In genomic region chr20:48761914-48762313, GRCh38 we compare ENCODE assay signal across 12 cellular contexts.
DNase-seq lines count a peak whose midpoint lies in the region; ATAC-seq, FAIRE-seq and TF ChIP-seq lines count a peak whose summit lies in the region.
"Had no signal": no experiment of that assay in that cellular context is flagged by ENCODE, and none has a peak within 500 bp of the region (broad histone marks: within the 10 kb centered on the region; RNA-seq: fewer than 3 reads in every experiment).

No MANE protein-coding gene starts in this region.

- no peaks in the 10 kb centered on the region for H3K4me1 ChIP-seq in HEK293 (ENCODE audit: control insufficient read depth, insufficient read depth, low read length)
- peaks cover 45 to 69% of the 10 kb centered on the region in 2 donors for H3K4me1 ChIP-seq in naive thymus-derived CD4-positive, alpha-beta T cell (ENCODE audit: control insufficient read depth in 2 of 2, insufficient read depth in 2 of 2, low read length in 2 of 2)

- ATAC-seq in activated naive CD8-positive, alpha-beta T cell treated with anti-CD3 and anti-CD28 coated beads, Interleukin-2, amount 50 U/mL, for 24 hours = no peak
- no peak for ATAC-seq in naive thymus-derived CD4-positive, alpha-beta T cell
- no peak for ATAC-seq in GM21786 (IDR thresholded peaks at IDR 0.05; ENCODE audit: unreplicated experiment)
- ATAC-seq: WTC11 had no signal

- H3K27me3 ChIP-seq in naive thymus-derived CD4-positive, alpha-beta T cell (ENCODE audit: control insufficient read depth in 2 of 2, insufficient read depth in 2 of 2, low read length in 2 of 2) = no peaks in the 10 kb centered on the region
- H3K27me3 ChIP-seq: esophagus squamous epithelium had no signal

- TF ChIP-seq CTCF in CD14-positive monocyte (IDR thresholded peaks at IDR 0.05) (no peak), HEK293 (tag by site-specific recombination; IDR thresholded peaks at IDR 0.05) (no peak)

- no peak overlapping the region for H3K4me3 ChIP-seq in HEK293 (ENCODE audit: low read depth, low read length)
- peak overlapping the region; percentile 48 for H3K4me3 ChIP-seq in naive thymus-derived CD4-positive, alpha-beta T cell (ENCODE audit: low read length)
- H3K4me3 ChIP-seq: esophagus squamous epithelium had no signal

- peak overlapping the region; percentile 93 to 99 (median 98) for H3K27ac Mint-ChIP-seq in CD14-positive monocyte
- H3K27ac Mint-ChIP-seq in activated naive CD8-positive, alpha-beta T cell treated with anti-CD3 and anti-CD28 coated beads, Interleukin-2, amount 50 U/mL, for 24 hours = peak overlapping the region; percentile 96
- peak overlapping the region; percentile 85 to 95 (median 93) for H3K27ac Mint-ChIP-seq in naive thymus-derived CD4-positive, alpha-beta T cell
- H3K27ac Mint-ChIP-seq: WTC11 had no signal

- peaks cover 0 to 5% (median 3%) of the 10 kb centered on the region in 7 donors for H3K9me3 Mint-ChIP-seq in CD14-positive monocyte
- H3K9me3 Mint-ChIP-seq in activated naive CD8-positive, alpha-beta T cell treated with anti-CD3 and anti-CD28 coated beads, Interleukin-2, amount 50 U/mL, for 24 hours = peaks cover 4% of the 10 kb centered on the region
- peaks cover 0 to 12% (median 0%) of the 10 kb centered on the region in 11 donors for H3K9me3 Mint-ChIP-seq in naive thymus-derived CD4-positive, alpha-beta T cell

- peaks cover 18 to 32% of the 10 kb centered on the region in 2 donors for H3K36me3 Mint-ChIP-seq in CD14-positive monocyte
- H3K36me3 Mint-ChIP-seq in activated naive CD8-positive, alpha-beta T cell treated with anti-CD3 and anti-CD28 coated beads, Interleukin-2, amount 50 U/mL, for 24 hours (ENCODE audit: low read depth) = peaks cover 35% of the 10 kb centered on the region
- H3K36me3 Mint-ChIP-seq in naive thymus-derived CD4-positive, alpha-beta T cell = peaks cover 0 to 62% (median 0%) of the 10 kb centered on the region in 5 donors

- intact Hi-C loops in CD14-positive monocyte (cut with micrococcal nuclease) = loop anchor here in 1 of 2 donors (2.0 kb wide), 1 partner anchor 15 kb away; no protein-coding TSS in a partner anchor
- intact Hi-C loops in naive thymus-derived CD4-positive, alpha-beta T cell (cut with micrococcal nuclease) = loop anchor here (2.0 to 10.0 kb wide), 5 partner anchors 23 to 513 kb away; partner anchors contain the start of genes PREX1 (in 1 of the 2) and ZNFX1 (in 1 of the 2)

- DNase-seq in CD14-positive monocyte (ENCODE audit: low spot score) = no peak
- no peak for DNase-seq in activated naive CD8-positive, alpha-beta T cell treated with anti-CD3 and anti-CD28 coated beads, Interleukin-2, amount 50 U/mL, for 24 hours
- DNase-seq in naive thymus-derived CD4-positive, alpha-beta T cell = no peak
- no peak for DNase-seq in NCI-H446 treated with DMSO at 0.1 percent for 48 hours (lab: John Stamatoyannopoulos, UW)
- no peak for DNase-seq in NCI-H2171 treated with DMSO at 0.1 percent for 48 hours (lab: John Stamatoyannopoulos, UW)
- no peak for DNase-seq in RCC 7860 (ENCODE audit: low spot score)
- DNase-seq: cerebellar nuclear complex, esophagus squamous epithelium, GOT3 had no signal

- no peaks in the 10 kb centered on the region for H3K9me3 ChIP-seq in HEK293 (ENCODE audit: control insufficient read depth, insufficient read depth, low read depth, low read length)
- H3K9me3 ChIP-seq in naive thymus-derived CD4-positive, alpha-beta T cell (ENCODE audit: control insufficient read depth in 2 of 3, low read length in 3 of 3) = no peaks in the 10 kb centered on the region
- H3K9me3 ChIP-seq: esophagus squamous epithelium had no signal

- peaks cover 100% of the 10 kb centered on the region for H3K4me1 Mint-ChIP-seq in CD14-positive monocyte
- H3K4me1 Mint-ChIP-seq in activated naive CD8-positive, alpha-beta T cell treated with anti-CD3 and anti-CD28 coated beads, Interleukin-2, amount 50 U/mL, for 24 hours = peaks cover 92% of the 10 kb centered on the region
- peaks cover 38 to 88% (median 54%) of the 10 kb centered on the region in 7 donors for H3K4me1 Mint-ChIP-seq in naive thymus-derived CD4-positive, alpha-beta T cell

- FAIRE-seq in RCC 7860 (lab: Jason Lieb, UNC) = no peak

- POLR2A ChIA-PET in HEK293 (lab: Yijun Ruan, JAX) = no interaction called here
- POLR2A ChIA-PET in naive thymus-derived CD4-positive, alpha-beta T cell (lab: Charles Lee) = interaction anchor here (1.1 kb wide), 1 partner anchor 15 kb away, joined by 3 read pairs; no protein-coding TSS in a partner anchor

- no peak overlapping the region for H3K27ac ChIP-seq in HEK293 (ENCODE audit: extremely low read depth, low read depth, low read length)
- H3K27ac ChIP-seq in naive thymus-derived CD4-positive, alpha-beta T cell (ENCODE audit: low read depth, low read length) = peak overlapping the region; percentile 57

- H3K4me3 Mint-ChIP-seq in CD14-positive monocyte = peak overlapping the region; percentile 31 to 65
- H3K4me3 Mint-ChIP-seq in activated naive CD8-positive, alpha-beta T cell treated with anti-CD3 and anti-CD28 coated beads, Interleukin-2, amount 50 U/mL, for 24 hours = no peak overlapping the region
- peak overlapping the region in 8 of 10 donors; percentile 7 to 81 (median 58) for H3K4me3 Mint-ChIP-seq in naive thymus-derived CD4-positive, alpha-beta T cell
- H3K4me3 Mint-ChIP-seq: WTC11 had no signal

- CTCF ChIA-PET in HEK293 (lab: Yijun Ruan, JAX) = no interaction called here
- CTCF ChIA-PET in naive thymus-derived CD4-positive, alpha-beta T cell (lab: Charles Lee) = no interaction called here

- H3K27me3 Mint-ChIP-seq in CD14-positive monocyte (ENCODE audit: low read depth in 3 of 3) = peaks cover 0 to 3% (median 0%) of the 10 kb centered on the region in 3 donors
- H3K27me3 Mint-ChIP-seq in activated naive CD8-positive, alpha-beta T cell treated with anti-CD3 and anti-CD28 coated beads, Interleukin-2, amount 50 U/mL, for 24 hours = no peaks in the 10 kb centered on the region
- H3K27me3 Mint-ChIP-seq in naive thymus-derived CD4-positive, alpha-beta T cell = no peaks in the 10 kb centered on the region

- no peaks in the 10 kb centered on the region for H3K36me3 ChIP-seq in HEK293 (ENCODE audit: control insufficient read depth in 2 of 2, insufficient read depth in 1 of 2, low read length in 2 of 2)
- H3K36me3 ChIP-seq in naive thymus-derived CD4-positive, alpha-beta T cell (ENCODE audit: control insufficient read depth in 2 of 3, insufficient read depth in 3 of 3, low read length in 3 of 3) = no peaks in the 10 kb centered on the region
- H3K36me3 ChIP-seq: esophagus squamous epithelium had no signal

TF ChIP-seq in HEK293, 187 proteins besides CTCF, POLR2A, EP300 and RAD21:
- TF ChIP-seq ZBTB49 (tag by site-specific recombination; IDR thresholded peaks at IDR 0.05; ENCODE audit: low read depth) (no peak), ZNF660 (tag by site-specific recombination; IDR thresholded peaks at IDR 0.05) (no peak), ZNF513 (tag by site-specific recombination; IDR thresholded peaks at IDR 0.05) (no peak), ZBTB17 (tag by site-specific recombination; IDR thresholded peaks at IDR 0.05) (peak; percentile 69), ZNF239 (tag by site-specific recombination; IDR thresholded peaks at IDR 0.05) (no peak), ZNF394 (tag by site-specific recombination; IDR thresholded peaks at IDR 0.05; ENCODE audit: borderline replicate concordance) (no peak), ZNF785 (tag by site-specific recombination; IDR thresholded peaks at IDR 0.05) (no peak)
TF ChIP-seq in HEK293: peak in this region for 1.
